20 cellular contexts compared by ENCODE assay signal in genomic region chr22:30296851-30297250, GRCh38. TPM values are rescaled to one million over a fixed set of nuclear protein-coding genes. Genes with fewer than 3 reads are reported as not detected.
DNase-seq lines count a peak whose midpoint lies in the region; TF ChIP-seq lines count a peak whose summit lies in the region.
"Had no signal": no experiment of that assay in that cellular context is flagged by ENCODE, and none has a peak within 500 bp of the region (broad histone marks: within the 10 kb centered on the region; RNA-seq: fewer than 3 reads in every experiment).

No MANE protein-coding gene starts in this region.

- POLR2A ChIA-PET in PC-9 (lab: Charles Lee; ENCODE audit: unreplicated experiment): no interaction called here

- no peak overlapping the region for H3K4me3 ChIP-seq in PC-9
- H3K4me3 ChIP-seq in esophagus (ENCODE audit: low read depth in 1 of 2, low read length in 2 of 2): no peak overlapping the region
- H3K4me3 ChIP-seq: coronary artery, heart left ventricle, ovary, Peyer's patch, smooth muscle cell had no signal

- H3K27ac ChIP-seq in PC-9: no peak overlapping the region
- H3K27ac ChIP-seq in esophagus (ENCODE audit: low read depth in 2 of 2, low read length in 1 of 2): peak overlapping the region; percentile 50 to 89
- H3K27ac ChIP-seq: coronary artery, ovary had no signal

- no peaks in the 10 kb centered on the region for H3K27me3 Mint-ChIP-seq in activated naive CD4-positive, alpha-beta T cell treated with anti-CD3 and anti-CD28 coated beads, Interleukin-2, amount 50 U/mL, for 24 hours
- H3K27me3 Mint-ChIP-seq in type B pancreatic cell: no peaks in the 10 kb centered on the region
- H3K27me3 Mint-ChIP-seq: stimulated activated naive B cell treated with anti-CD40 and anti-IgM and Interleukin-4, amounts not matched to agents 10 μg/mL and 1 μg/mL and 100 μg/mL, for 72 hours had no signal

- H3K4me1 Mint-ChIP-seq in activated naive CD4-positive, alpha-beta T cell treated with anti-CD3 and anti-CD28 coated beads, Interleukin-2, amount 50 U/mL, for 24 hours: peaks cover 67% of the 10 kb centered on the region
- H3K4me1 Mint-ChIP-seq in type B pancreatic cell (ENCODE audit: unreplicated experiment): peaks cover 18% of the 10 kb centered on the region

- H3K79me2 ChIP-seq in PC-9 (ENCODE audit: low read depth): peaks cover 36% of the 10 kb centered on the region

- no peaks in the 10 kb centered on the region for H4K20me1 ChIP-seq in PC-9 (ENCODE audit: insufficient read depth)

- H3K4me1 ChIP-seq in PC-9 (replicated peaks; ENCODE audit: insufficient read depth) (peaks cover 55% of the 10 kb centered on the region), esophagus (ENCODE audit: control insufficient read depth in 2 of 2, insufficient read depth in 2 of 2, low read length in 1 of 2) (peaks cover 21 to 61% of the 10 kb centered on the region in 2 donors)

- H3K9me2 ChIP-seq in PC-9 (ENCODE audit: insufficient read depth): no peaks in the 10 kb centered on the region

- H2AFZ ChIP-seq in PC-9: no peak overlapping the region

- peak overlapping the region; percentile 93 for H3K27ac Mint-ChIP-seq in activated naive CD4-positive, alpha-beta T cell treated with anti-CD3 and anti-CD28 coated beads, Interleukin-2, amount 50 U/mL, for 24 hours
- peak overlapping the region; percentile 76 for H3K27ac Mint-ChIP-seq in type B pancreatic cell
- H3K27ac Mint-ChIP-seq: stimulated activated naive B cell treated with anti-CD40 and anti-IgM and Interleukin-4, amounts not matched to agents 10 μg/mL and 1 μg/mL and 100 μg/mL, for 72 hours had no signal

- peaks cover 1% of the 10 kb centered on the region for H3K36me3 Mint-ChIP-seq in activated naive CD4-positive, alpha-beta T cell treated with anti-CD3 and anti-CD28 coated beads, Interleukin-2, amount 50 U/mL, for 24 hours
- peaks cover 11% of the 10 kb centered on the region for H3K36me3 Mint-ChIP-seq in type B pancreatic cell

- DNase-seq in activated naive CD4-positive, alpha-beta T cell (lab: John Stamatoyannopoulos, UW): no peak
- DNase-seq in PC-9 (no peak), type B pancreatic cell (ENCODE audit: extremely low spot score, unreplicated experiment) (no peak), MV-4-11 (lab: John Stamatoyannopoulos, UW) (no peak), NCI-H2196 (lab: John Stamatoyannopoulos, UW; ENCODE audit: unreplicated experiment) (no peak), A172 (ENCODE audit: low spot score) (no peak)
- DNase-seq: heart left ventricle; kidney glomerular epithelial cell; MM.1S; NCI-H2081; ovary; Peyer's patch; stimulated activated naive B cell treated with anti-CD40 and anti-IgM and Interleukin-4, amounts not matched to agents 10 μg/mL and 1 μg/mL and 100 μg/mL, for 72 hours had no signal

- H3K9me3 Mint-ChIP-seq in activated naive CD4-positive, alpha-beta T cell treated with anti-CD3 and anti-CD28 coated beads, Interleukin-2, amount 50 U/mL, for 24 hours: no peaks in the 10 kb centered on the region
- H3K9me3 Mint-ChIP-seq in type B pancreatic cell: no peaks in the 10 kb centered on the region
- H3K9me3 Mint-ChIP-seq: stimulated activated naive B cell treated with anti-CD40 and anti-IgM and Interleukin-4, amounts not matched to agents 10 μg/mL and 1 μg/mL and 100 μg/mL, for 72 hours had no signal

- H3K36me3 ChIP-seq in PC-9 (ENCODE audit: low read depth) (peaks cover 15% of the 10 kb centered on the region), esophagus (ENCODE audit: control insufficient read depth in 2 of 2, insufficient read depth in 2 of 2, low read length in 1 of 2) (peaks cover 33 to 78% of the 10 kb centered on the region in 2 donors)
- H3K36me3 ChIP-seq: ovary had no signal

- TF ChIP-seq CTCF in PC-9 (conservative IDR thresholded peaks at IDR 0.05) (no peak), type B pancreatic cell (conservative IDR thresholded peaks at IDR 0.05) (no peak)

- H3K4me2 ChIP-seq in PC-9: 0 out of 2 replicates have a peak overlapping the region, but pooled peaks have one; percentile 10
- H3K4me2 ChIP-seq: smooth muscle cell had no signal

- H3F3A ChIP-seq in PC-9 (ENCODE audit: insufficient read depth, low read depth): peaks cover 40% of the 10 kb centered on the region

- no peak overlapping the region for H3K4me3 Mint-ChIP-seq in activated naive CD4-positive, alpha-beta T cell treated with anti-CD3 and anti-CD28 coated beads, Interleukin-2, amount 50 U/mL, for 24 hours
- H3K4me3 Mint-ChIP-seq in type B pancreatic cell: peak overlapping the region; percentile 45
- H3K4me3 Mint-ChIP-seq: stimulated activated naive B cell treated with anti-CD40 and anti-IgM and Interleukin-4, amounts not matched to agents 10 μg/mL and 1 μg/mL and 100 μg/mL, for 72 hours had no signal

- no TSS peak for BruUV-seq in PC-9 (replicated peaks; lab: Mats Ljungman, UMichigan)

- no peaks in the 10 kb centered on the region for H3K9me3 ChIP-seq in PC-9 (ENCODE audit: insufficient read depth, low read depth)
- H3K9me3 ChIP-seq in esophagus (ENCODE audit: control insufficient read depth in 2 of 2, insufficient read depth in 1 of 2, low read depth in 1 of 2, low read length in 1 of 2): no peaks in the 10 kb centered on the region
- H3K9me3 ChIP-seq: heart left ventricle, ovary, Peyer's patch had no signal

- CTCF ChIA-PET in PC-9 (lab: Charles Lee): no interaction called here

- intact Hi-C loops in PC-9 (cut with micrococcal nuclease; ENCODE audit: unreplicated experiment): no loop called here

- H3K27me3 ChIP-seq in PC-9 (ENCODE audit: insufficient read depth, low read depth) (no peaks in the 10 kb centered on the region), esophagus (ENCODE audit: control insufficient read depth in 1 of 2, insufficient read depth in 2 of 2, low read length in 2 of 2) (no peaks in the 10 kb centered on the region)
- H3K27me3 ChIP-seq: heart left ventricle, ovary, Peyer's patch had no signal

- 59 to 71% methylated on average over 4 of the region's 4 CpGs for WGBS in esophagus, 2 donors

RNA-seq across cellular contexts. Expression of gene CASTOR1, which starts 7.5 kb away (rescaled TPM):
- total RNA-seq in PC-9 (2021) (10.6 and 11.1 TPM in 2 replicates), type B pancreatic cell (ENCODE audit: low replicate concordance) (11.4 TPM in 2 replicates)
- 10 to 100 TPM; 29.7 to 39.3 TPM for polyA plus RNA-seq in esophagus
- total RNA-seq in A172 (2014; rRNA removed; shearing (Covaris generic)): 12.8 and 20.8 TPM in 2 replicates

RNA-seq across cellular contexts. Expression of gene TBC1D10A, which starts 29.9 kb away (rescaled TPM):
- total RNA-seq in PC-9 (2021): 24.3 and 26.2 TPM in 2 replicates
- 10 to 100 TPM; 30.4 to 35.3 TPM for polyA plus RNA-seq in esophagus
- 15.3 and 21.5 TPM in 2 replicates for total RNA-seq in type B pancreatic cell (ENCODE audit: low replicate concordance)
- 12.1 and 17.0 TPM in 2 replicates for total RNA-seq in A172 (2014; rRNA removed; shearing (Covaris generic))

RNA-seq across cellular contexts. Expression of gene OSM, which starts 30.2 kb away (rescaled TPM):
- not detected in 2 replicates for total RNA-seq in PC-9 (2021)
- under 1 TPM; 0.22 to 0.63 TPM for polyA plus RNA-seq in esophagus
- not detected in 2 replicates for total RNA-seq in type B pancreatic cell (ENCODE audit: low replicate concordance)
- total RNA-seq in A172 (2014; rRNA removed; shearing (Covaris generic)): not detected in 2 replicates
- total RNA-seq: astrocyte, epithelial cell of proximal tubule, HepG2, Peyer's patch had no signal
- polyA plus RNA-seq: HepG2 had no signal

RNA-seq across cellular contexts. Expression of gene LIF, which starts 50.3 kb away (rescaled TPM):
- total RNA-seq in PC-9 (2021) (17.2 and 17.4 TPM in 2 replicates), type B pancreatic cell (ENCODE audit: low replicate concordance) (3.8 and 9.8 TPM in 2 replicates)
- 1 to 10 TPM in 1 of 2 donors, under 1 TPM in 1; 0.54 to 1.0 TPM for polyA plus RNA-seq in esophagus
- 24.8 and 25.4 TPM in 2 replicates for total RNA-seq in A172 (2014; rRNA removed; shearing (Covaris generic))

RNA-seq across cellular contexts. Expression of gene SF3A1, which starts 59.8 kb away (rescaled TPM):
- total RNA-seq in PC-9 (2021) (189 and 207 TPM in 2 replicates), type B pancreatic cell (ENCODE audit: low replicate concordance) (160 and 190 TPM in 2 replicates)
- 10 to 100 TPM; 14.3 to 23.1 TPM for polyA plus RNA-seq in esophagus
- 25.1 and 39.8 TPM in 2 replicates for total RNA-seq in A172 (2014; rRNA removed; shearing (Covaris generic))
